35 cellular contexts compared by ENCODE assay signal in genomic region chr4:87616268-87616667, GRCh38. TPM values are rescaled to one million over a fixed set of nuclear protein-coding genes. Genes with fewer than 3 reads are reported as not detected.
"Had no signal": no experiment of that assay in that cellular context is flagged by ENCODE, and none has a peak within 500 bp of the region (broad histone marks: within the 10 kb centered on the region; RNA-seq: fewer than 3 reads in every experiment).

No MANE protein-coding gene starts in this region.

- H3K27ac ChIP-seq: ascending aorta, cardiac muscle cell, VCaP had no signal

- ATAC-seq: activated CD8-positive, alpha-beta T cell treated with anti-CD3 and anti-CD28 coated beads for 36 hours; activated naive CD4-positive, alpha-beta T cell treated with anti-CD3 and anti-CD28 coated beads, Interleukin-2, amount 50 U/mL, for 72 hours; activated T-cell treated with anti-CD3 and anti-CD28 coated beads, Interleukin-2, amount 50 U/mL, for 4 hours; activated T-cell treated with anti-CD3 and anti-CD28 coated beads, Interleukin-2, amount 50 U/mL, for 72 hours; activated T-helper 17 cell treated with anti-CD3 and anti-CD28 coated beads, Interleukin-2, amount 50 U/mL, for 72 hours had no signal

- H3K27me3 ChIP-seq: ascending aorta, cardiac muscle cell had no signal

- H3K4me3 ChIP-seq: ascending aorta, cardiac muscle cell had no signal

- FAIRE-seq: bronchial epithelial cell, TTC549 had no signal

- DNase-seq: activated B cell treated with CpG ODN at 0.5 μM for 24 hours; activated CD4-positive, alpha-beta memory T cell treated with anti-CD3 and anti-CD28 coated beads for 36 hours; activated CD4-positive, alpha-beta T cell treated with anti-CD3 and anti-CD28 coated beads for 4 hours; activated CD4-positive, alpha-beta T cell treated with anti-CD3 and anti-CD28 coated beads, Interleukin-2, amount 10 ng/mL, durations not matched to agents 24 days and 14 days; activated CD4-positive, alpha-beta T cell treated with anti-CD3 and anti-CD28 coated beads, Interleukin-2, amount 50 U/mL, for 1 hour; activated CD4-positive, alpha-beta T cell treated with anti-CD3 and anti-CD28 coated beads, Interleukin-2, amount 50 U/mL, for 4 hours; activated CD4-positive, CD25-positive, alpha-beta regulatory T cell treated with anti-CD3 and anti-CD28 coated beads, Interleukin-2, amount 50 U/mL, for 72 hours; activated CD8-positive, alpha-beta memory T cell treated with anti-CD3 and anti-CD28 coated beads, Interleukin-2, amount 50 U/mL, for 4 hours; activated CD8-positive, alpha-beta T cell treated with anti-CD3 and anti-CD28 coated beads for 36 hours; activated effector memory CD4-positive, alpha-beta T cell treated with anti-CD3 and anti-CD28 coated beads, Interleukin-2, amount 50 U/mL, for 16 hours; activated gamma-delta T cell treated with Interleukin-2 at 50 U/mL for 16 hours; activated naive CD4-positive, alpha-beta T cell; activated naive CD4-positive, alpha-beta T cell treated with anti-CD3 and anti-CD28 coated beads for 36 hours; activated naive CD4-positive, alpha-beta T cell treated with anti-CD3 and anti-CD28 coated beads, Interleukin-2, amount 50 U/mL, for 16 hours; activated naive CD8-positive, alpha-beta T cell treated with anti-CD3 and anti-CD28 coated beads for 36 hours; activated T-cell treated with anti-CD3 and anti-CD28 coated beads for 4 hours; activated T-cell treated with anti-CD3 and anti-CD28 coated beads, Interleukin-2, amount 50 U/mL, for 1 hour; activated T-cell treated with anti-CD3 and anti-CD28 coated beads, Interleukin-2, amount 50 U/mL, for 4 hours; activated T-cell treated with anti-CD3 and anti-CD28 coated beads, Interleukin-2, amount 50 U/mL, for 72 hours; amygdala; anterior cingulate cortex; caudate nucleus; cerebellar nuclear complex; T-helper 1 cell; T-helper 2 cell; T-helper 9 cell had no signal

- H3K36me3 ChIP-seq: ascending aorta, cardiac muscle cell had no signal

- H3K9me3 ChIP-seq: ascending aorta had no signal

RNA-seq across cellular contexts. Expression of gene DSPP, which starts 7.9 kb away (rescaled TPM):
- total RNA-seq: activated B cell treated with CpG ODN at 0.5 μM for 24 hours; activated CD4-positive, alpha-beta memory T cell treated with anti-CD3 and anti-CD28 coated beads for 36 hours; activated CD4-positive, alpha-beta T cell treated with anti-CD3 and anti-CD28 coated beads, Interleukin-2, amount 10 ng/mL, durations not matched to agents 24 days and 14 days; activated CD8-positive, alpha-beta memory T cell treated with anti-CD3 and anti-CD28 coated beads for 36 hours; activated CD8-positive, alpha-beta T cell treated with anti-CD3 and anti-CD28 coated beads for 36 hours; activated naive CD4-positive, alpha-beta T cell treated with anti-CD3 and anti-CD28 coated beads for 36 hours; activated naive CD4-positive, alpha-beta T cell treated with anti-CD3 and anti-CD28 coated beads, Interleukin-2, amount 50 U/mL, for 72 hours; activated naive CD8-positive, alpha-beta T cell treated with anti-CD3 and anti-CD28 coated beads for 36 hours; activated T-cell treated with anti-CD3 and anti-CD28 coated beads, Interleukin-2, amount 50 U/mL, for 4 hours; activated T-cell treated with anti-CD3 and anti-CD28 coated beads, Interleukin-2, amount 50 U/mL, for 72 hours; activated T-helper 1 cell treated with anti-CD3 and anti-CD28 coated beads, Interleukin-12 subunit alpha, Interleukin-12 subunit beta, Interleukin-2, Interleukin-4 antibody, amounts not matched to agents 30 ng/mL and 10 ng/mL and 1 ng/mL, durations not matched to agents 14 hours and 24 hours and 36 hours; activated T-helper 17 cell treated with anti-CD3 and anti-CD28 coated beads, Interleukin-2, amount 50 U/mL, for 72 hours; ascending aorta; bronchial epithelial cell; cardiac muscle cell had no signal
- polyA plus RNA-seq: cardiac muscle cell had no signal

RNA-seq across cellular contexts. Expression of gene DMP1, which starts 33.8 kb away (rescaled TPM):
- total RNA-seq: activated B cell treated with CpG ODN at 0.5 μM for 24 hours; activated CD4-positive, alpha-beta memory T cell treated with anti-CD3 and anti-CD28 coated beads for 36 hours; activated CD4-positive, alpha-beta T cell treated with anti-CD3 and anti-CD28 coated beads, Interleukin-2, amount 10 ng/mL, durations not matched to agents 24 days and 14 days; activated CD8-positive, alpha-beta memory T cell treated with anti-CD3 and anti-CD28 coated beads for 36 hours; activated CD8-positive, alpha-beta T cell treated with anti-CD3 and anti-CD28 coated beads for 36 hours; activated naive CD4-positive, alpha-beta T cell treated with anti-CD3 and anti-CD28 coated beads for 36 hours; activated naive CD4-positive, alpha-beta T cell treated with anti-CD3 and anti-CD28 coated beads, Interleukin-2, amount 50 U/mL, for 72 hours; activated naive CD8-positive, alpha-beta T cell treated with anti-CD3 and anti-CD28 coated beads for 36 hours; activated T-cell treated with anti-CD3 and anti-CD28 coated beads, Interleukin-2, amount 50 U/mL, for 4 hours; activated T-cell treated with anti-CD3 and anti-CD28 coated beads, Interleukin-2, amount 50 U/mL, for 72 hours; activated T-helper 1 cell treated with anti-CD3 and anti-CD28 coated beads, Interleukin-12 subunit alpha, Interleukin-12 subunit beta, Interleukin-2, Interleukin-4 antibody, amounts not matched to agents 30 ng/mL and 10 ng/mL and 1 ng/mL, durations not matched to agents 14 hours and 24 hours and 36 hours; activated T-helper 17 cell treated with anti-CD3 and anti-CD28 coated beads, Interleukin-2, amount 50 U/mL, for 72 hours; ascending aorta; bronchial epithelial cell; cardiac muscle cell had no signal
- polyA plus RNA-seq: cardiac muscle cell had no signal
